Comparison of ENCODE assay signal across 25 cellular contexts in genomic region chr11:22177186-22177585, GRCh38. TPM values are rescaled to one million over a fixed set of nuclear protein-coding genes. Genes with fewer than 3 reads are reported as not detected.
DNase-seq lines count a peak whose midpoint lies in the region; ATAC-seq, FAIRE-seq and TF ChIP-seq lines count a peak whose summit lies in the region.
"Had no signal": no experiment of that assay in that cellular context is flagged by ENCODE, and none has a peak within 500 bp of the region (broad histone marks: within the 10 kb centered on the region; RNA-seq: fewer than 3 reads in every experiment).

No MANE protein-coding gene starts in this region.

- H3K27me3 ChIP-seq in HepG2 (ENCODE audit: control insufficient read depth in 1 of 2, insufficient read depth in 2 of 2, low read length in 2 of 2) (no peaks in the 10 kb centered on the region), right lobe of liver (no peaks in the 10 kb centered on the region), endodermal cell (ENCODE audit: control insufficient read depth, insufficient read depth, low read length, poor library complexity, severe bottlenecking) (no peaks in the 10 kb centered on the region), trophoblast cell (ENCODE audit: insufficient read depth, low read length) (no peaks in the 10 kb centered on the region)
- H3K27me3 ChIP-seq: right atrium auricular region had no signal

- TF ChIP-seq RAD21 in HepG2 (CRISPR knock-in tag; IDR thresholded peaks at IDR 0.05): no peak

- no peaks in the 10 kb centered on the region for H3K79me1 ChIP-seq in trophoblast cell (ENCODE audit: low read length)

- no peaks in the 10 kb centered on the region for H3K27me3 Mint-ChIP-seq in endodermal cell (ENCODE audit: insufficient read depth)
- H3K27me3 Mint-ChIP-seq: activated B cell treated with CpG ODN at 0.5 μM for 24 hours; activated CD8-positive, alpha-beta T cell treated with anti-CD3 and anti-CD28 coated beads for 36 hours; T-helper 17 cell had no signal

- H3K36me3 ChIP-seq in HepG2 (replicated peaks in 1 of 2; ENCODE audit: control insufficient read depth in 1 of 2, insufficient read depth in 2 of 2, low read length in 2 of 2) (no peaks in the 10 kb centered on the region), right lobe of liver (no peaks in the 10 kb centered on the region), endodermal cell (ENCODE audit: control insufficient read depth, insufficient read depth, low read length) (no peaks in the 10 kb centered on the region), trophoblast cell (ENCODE audit: control insufficient read depth in 1 of 2, insufficient read depth in 2 of 2, low read length in 2 of 2) (no peaks in the 10 kb centered on the region)
- H3K36me3 ChIP-seq: right atrium auricular region had no signal

- H3K4ac ChIP-seq in trophoblast cell (ENCODE audit: low read depth, low read length): no peak overlapping the region

- ATAC-seq in HepG2: peak; percentile 75
- no peak for ATAC-seq in right lobe of liver
- no peak for ATAC-seq in HG03460 (IDR thresholded peaks at IDR 0.05; ENCODE audit: unreplicated experiment)
- ATAC-seq: activated CD8-positive, alpha-beta T cell treated with anti-CD3 and anti-CD28 coated beads for 36 hours; K562; PC-3; T-helper 17 cell had no signal

- no peak overlapping the region for H3K18ac ChIP-seq in trophoblast cell (ENCODE audit: low read length)

- no peak overlapping the region for H2BK12ac ChIP-seq in trophoblast cell (ENCODE audit: low read length)

- H3K4me2 ChIP-seq in HepG2 (ENCODE audit: low read depth, low read length): no peak overlapping the region
- no peak overlapping the region for H3K4me2 ChIP-seq in trophoblast cell (ENCODE audit: low read length)

- H2BK5ac ChIP-seq in trophoblast cell (ENCODE audit: low read depth, low read length, poor library complexity): no peak overlapping the region

- FAIRE-seq in HepG2 (lab: Jason Lieb, UNC): no peak
- FAIRE-seq: GM18507, K562, keratinocyte had no signal

- H3K4me1 ChIP-seq in HepG2 (ENCODE audit: insufficient read depth, low read length) (no peaks in the 10 kb centered on the region), right lobe of liver (no peaks in the 10 kb centered on the region), endodermal cell (ENCODE audit: control insufficient read depth, insufficient read depth, low read length) (no peaks in the 10 kb centered on the region), trophoblast cell (ENCODE audit: control insufficient read depth in 1 of 2, insufficient read depth in 2 of 2, low read length in 2 of 2) (no peaks in the 10 kb centered on the region)
- H3K4me1 ChIP-seq: right atrium auricular region had no signal

- H3K4me1 Mint-ChIP-seq in endodermal cell: peaks cover 1% of the 10 kb centered on the region
- H3K4me1 Mint-ChIP-seq: activated B cell treated with CpG ODN at 0.5 μM for 24 hours, T-helper 17 cell had no signal

- H3K79me2 ChIP-seq in HepG2 (ENCODE audit: insufficient read depth, low read length) (no peaks in the 10 kb centered on the region), trophoblast cell (ENCODE audit: control insufficient read depth, insufficient read depth, low read length, poor library complexity) (no peaks in the 10 kb centered on the region)

- peak; percentile 5 for DNase-seq in HepG2 (ENCODE audit: low spot score)
- no peak for DNase-seq in right lobe of liver
- peak; percentile 26 for DNase-seq in HT-29 (ENCODE audit: low spot score)
- no peak for DNase-seq in endodermal cell
- DNase-seq in DMS153 (lab: John Stamatoyannopoulos, UW): no peak
- DNase-seq in NCI-H1436 (lab: John Stamatoyannopoulos, UW): no peak
- DNase-seq in trophoblast cell: no peak
- DNase-seq: activated B cell treated with CpG ODN at 0.5 μM for 24 hours; activated CD8-positive, alpha-beta T cell treated with anti-CD3 and anti-CD28 coated beads for 36 hours; activated naive CD4-positive, alpha-beta T cell treated with Interleukin-2 at 50 U/mL for 16 hours; dermis blood vessel endothelial cell; foreskin fibroblast; NCI-H1694; NCI-H345; occipital lobe; PC-3; SIG-M5; stimulated activated CD4-positive, alpha-beta T cell treated with anti-CD3 and anti-CD28 coated beads, Interleukin-12 subunit alpha, Interleukin-12 subunit beta, amount 100 ng/mL, for 4 hours; T-helper 17 cell had no signal

- H4K8ac ChIP-seq in trophoblast cell (ENCODE audit: low read depth, low read length): no peak overlapping the region

- H3K36me3 Mint-ChIP-seq in endodermal cell (ENCODE audit: low read depth): no peaks in the 10 kb centered on the region

- no peaks in the 10 kb centered on the region for H3K9me3 ChIP-seq in HepG2 (ENCODE audit: low read length)
- H3K9me3 ChIP-seq in right lobe of liver: no peaks in the 10 kb centered on the region
- no peaks in the 10 kb centered on the region for H3K9me3 ChIP-seq in endodermal cell (ENCODE audit: control insufficient read depth, low read length)
- H3K9me3 ChIP-seq in trophoblast cell (ENCODE audit: insufficient read depth, low read depth, low read length): no peaks in the 10 kb centered on the region
- H3K9me3 ChIP-seq: right atrium auricular region had no signal

- no peak overlapping the region for H3K27ac Mint-ChIP-seq in endodermal cell
- H3K27ac Mint-ChIP-seq: activated B cell treated with CpG ODN at 0.5 μM for 24 hours; activated CD8-positive, alpha-beta T cell treated with anti-CD3 and anti-CD28 coated beads for 36 hours; T-helper 17 cell had no signal

- no peak overlapping the region for H3K4me3 Mint-ChIP-seq in endodermal cell
- H3K4me3 Mint-ChIP-seq: activated B cell treated with CpG ODN at 0.5 μM for 24 hours; activated CD8-positive, alpha-beta T cell treated with anti-CD3 and anti-CD28 coated beads for 36 hours; T-helper 17 cell had no signal

- POLR2A ChIA-PET in HepG2 (lab: Yijun Ruan, JAX): no interaction called here

- TF ChIP-seq POLR2A in HepG2 (IDR thresholded peaks at IDR 0.05; ENCODE audit: insufficient read depth in 1 of 2, low read depth in 2 of 2, low read length in 2 of 2) (no peak), right lobe of liver (IDR thresholded peaks at IDR 0.05) (no peak)

- intact Hi-C loops in HepG2 (cut with micrococcal nuclease; ENCODE audit: unreplicated experiment): no loop called here
- intact Hi-C loops in right lobe of liver (cut with DNase I): loop anchor here in 1 of 2 donors (10.0 kb wide), 1 partner anchor 128 kb away; no protein-coding TSS in a partner anchor

- H4K20me1 ChIP-seq in HepG2 (ENCODE audit: insufficient read depth, low read length): no peaks in the 10 kb centered on the region

- no peak overlapping the region for H3K4me3 ChIP-seq in HepG2 (replicated peaks in 1 of 3; ENCODE audit: insufficient read depth in 1 of 3, low read depth in 2 of 3, low read length in 3 of 3)
- no peak overlapping the region for H3K4me3 ChIP-seq in right lobe of liver
- no peak overlapping the region for H3K4me3 ChIP-seq in endodermal cell (ENCODE audit: low read length)
- no peak overlapping the region for H3K4me3 ChIP-seq in trophoblast cell (ENCODE audit: low read depth, low read length)
- H3K4me3 ChIP-seq: K562, lung, right atrium auricular region had no signal

- no TSS peak for BruUV-seq in HepG2 (replicated peaks; lab: Mats Ljungman, UMichigan)

- CTCF ChIA-PET in HepG2 (lab: Yijun Ruan, JAX; ENCODE audit: low intra/inter-chr PET ratio, low total read pairs): no interaction called here

- WGBS in HepG2 (ENCODE audit: low lambda C conversion rate): 0% methylated on average over 4 of the region's 4 CpGs
- 36% methylated on average over 2 of the region's 4 CpGs for WGBS in right lobe of liver (ENCODE audit: insufficient coverage, low coverage, low lambda C conversion rate, missing lambda C conversion rate)
- 91 to 94% methylated on average over 2 to 4 of the region's 4 CpGs for WGBS in endodermal cell (ENCODE audit: insufficient coverage in 1 of 2, insufficient read length in 1 of 2), 2 experiments
- WGBS in trophoblast cell (ENCODE audit: extremely low coverage, insufficient coverage, insufficient read length): no CpG with 5 or more reads among the region's 4 CpGs

- H3K14ac ChIP-seq in trophoblast cell (ENCODE audit: low read length): no peak overlapping the region

- no peak for TF ChIP-seq CTCF in HepG2 (CRISPR knock-in tag; IDR thresholded peaks at IDR 0.05)
- no peak for TF ChIP-seq CTCF in right lobe of liver (IDR thresholded peaks at IDR 0.05)
- peak; percentile 64 for TF ChIP-seq CTCF in endodermal cell (conservative IDR thresholded peaks at IDR 0.05)

- H3K9ac ChIP-seq in HepG2 (ENCODE audit: insufficient read depth, low read depth, low read length): no peak overlapping the region
- no peak overlapping the region for H3K9ac ChIP-seq in endodermal cell (ENCODE audit: extremely low read depth, low read length, poor library complexity, severe bottlenecking)
- no peak overlapping the region for H3K9ac ChIP-seq in trophoblast cell (ENCODE audit: low read length)

- H4K12ac ChIP-seq in trophoblast cell (ENCODE audit: low read depth, low read length): no peak overlapping the region

- H3K27ac ChIP-seq in HepG2 (ENCODE audit: extremely low read length, insufficient read depth, low read length): no peak overlapping the region
- H3K27ac ChIP-seq in right lobe of liver: no peak overlapping the region
- no peak overlapping the region for H3K27ac ChIP-seq in endodermal cell (ENCODE audit: low read depth, low read length)
- no peak overlapping the region for H3K27ac ChIP-seq in trophoblast cell (ENCODE audit: low read depth, low read length)
- H3K27ac ChIP-seq: right atrium auricular region had no signal

- no peak overlapping the region for H4K91ac ChIP-seq in trophoblast cell (ENCODE audit: low read depth, low read length)

- H3K23ac ChIP-seq in trophoblast cell (ENCODE audit: low read length): no peak overlapping the region

- in situ Hi-C loops in HepG2 (cut with HindIII; ENCODE audit: extremely low pct_ligation_motif_present, low pct_unique_long_range_greater_than_20kb): loop anchor here (10.0 kb wide), 1 partner anchor 128 kb away; no protein-coding TSS in a partner anchor

- no peak overlapping the region for H2BK120ac ChIP-seq in trophoblast cell (ENCODE audit: insufficient read depth, low read length, poor library complexity)

- no peaks in the 10 kb centered on the region for H3K9me3 Mint-ChIP-seq in endodermal cell
- H3K9me3 Mint-ChIP-seq: activated B cell treated with CpG ODN at 0.5 μM for 24 hours; activated CD8-positive, alpha-beta T cell treated with anti-CD3 and anti-CD28 coated beads for 36 hours had no signal

- H2AK5ac ChIP-seq in trophoblast cell (ENCODE audit: low read length): no peak overlapping the region

- H2AFZ ChIP-seq in HepG2 (ENCODE audit: low read length) (no peak overlapping the region), trophoblast cell (ENCODE audit: insufficient read depth, low read length, poor library complexity) (no peak overlapping the region)

- TF ChIP-seq EP300 in HepG2 (IDR thresholded peaks at IDR 0.05; ENCODE audit: low read depth in 2 of 2, low read length in 2 of 2) (no peak), HepG2 (CRISPR knock-in tag; IDR thresholded peaks at IDR 0.05; ENCODE audit: borderline replicate concordance) (no peak)

RNA-seq across cellular contexts. Expression of gene ANO5, which starts 15.7 kb away (rescaled TPM):
- 0.02 TPM in 1 of 2 replicates, not detected in the other for total RNA-seq in HepG2 (2016; rRNA removed; fragmentation: Illumina TruSeq; extraction: Trizol)
- under 0.01 and 0.09 TPM in 2 replicates for total RNA-seq in HepG2 (2016; cell fraction: cytosol; rRNA removed; fragmentation: Illumina TruSeq; extraction: Trizol; ENCODE audit: low read depth)
- not detected in 2 replicates for total RNA-seq in HepG2 (2016; cell fraction: insoluble cytoplasmic fraction; rRNA removed; fragmentation: Illumina TruSeq; extraction: Trizol)
- 0.03 TPM in 1 of 2 replicates, not detected in the other for total RNA-seq in HepG2 (2016; cell fraction: membrane; rRNA removed; fragmentation: Illumina TruSeq; extraction: Trizol)
- not detected in 2 replicates for total RNA-seq in HepG2 (2016; cell fraction: nucleus; rRNA removed; fragmentation: Illumina TruSeq; extraction: Trizol)
- 0.03 and 0.08 TPM in 2 replicates for polyA plus RNA-seq in HepG2 (2011; rRNA removed)
- polyA plus RNA-seq in HepG2 (2011; cell fraction: cytosol; rRNA removed): 0.03 and 0.09 TPM in 2 replicates
- 0.03 and 0.24 TPM in 2 replicates for polyA plus RNA-seq in HepG2 (2011; cell fraction: nucleus; rRNA removed)
- 0.03 and 0.13 TPM in 2 replicates for polyA plus RNA-seq in HepG2 (2012)
- polyA plus RNA-seq in HepG2 (2016; cell fraction: cytosol; fragmentation: Illumina TruSeq; extraction: Trizol; ENCODE audit: low read depth): not detected in 2 replicates
- not detected in 2 replicates for polyA plus RNA-seq in HepG2 (2016; cell fraction: insoluble cytoplasmic fraction; fragmentation: Illumina TruSeq; extraction: Trizol; ENCODE audit: low read depth)
- polyA plus RNA-seq in HepG2 (2016; cell fraction: membrane; fragmentation: Illumina TruSeq; extraction: Trizol; ENCODE audit: low read depth): not detected in 2 replicates
- 0.08 TPM in 1 of 2 replicates, not detected in the other for polyA plus RNA-seq in HepG2 (2016; cell fraction: nucleus; fragmentation: Illumina TruSeq; extraction: Trizol; ENCODE audit: insufficient read depth, low read depth)
- not detected in 2 replicates for polyA minus RNA-seq in HepG2 (2011; rRNA and poly(A)+ RNA removed; ENCODE audit: low replicate concordance)
- not detected in 2 replicates for polyA minus RNA-seq in HepG2 (2011; cell fraction: cytosol; rRNA and poly(A)+ RNA removed)
- 0.26 and 0.37 TPM in 2 replicates for polyA minus RNA-seq in HepG2 (2011; cell fraction: nucleus; rRNA and poly(A)+ RNA removed)
- total RNA-seq in right lobe of liver: 1 to 10 TPM; 1.8 to 5.6 (median 4.6) TPM
- not detected in 2 replicates for total RNA-seq in HT-29 (2014; rRNA removed; shearing (Covaris generic))
- total RNA-seq in endodermal cell: 1 to 10 TPM; 6.2 to 8.9 TPM
- 6.4 TPM for polyA plus RNA-seq in endodermal cell (2013, experiment 1 of 2)
- 5.9 TPM for polyA plus RNA-seq in endodermal cell (2013, experiment 2 of 2)
- polyA plus RNA-seq in trophoblast cell (2013): 0.42 and 0.46 TPM in 2 replicates
- total RNA-seq: activated B cell treated with CpG ODN at 0.5 μM for 24 hours; activated CD8-positive, alpha-beta T cell treated with anti-CD3 and anti-CD28 coated beads for 36 hours; PC-3 had no signal
- polyA plus RNA-seq: keratinocyte had no signal

Comparison
In these comparisons a context has a peak if more than half of its experiments do, and no peak if none do; other contexts are left out.
1. DNase-seq: peak in HepG2 (single experiment) and HT-29 (single experiment); none in right lobe of liver (0 of 3), endodermal cell (single experiment), DMS153 (single experiment), NCI-H1436 (single experiment) and trophoblast cell (0 of 2).